ENCODE assay signal across 1 cellular context in the genomic region with DNA sequence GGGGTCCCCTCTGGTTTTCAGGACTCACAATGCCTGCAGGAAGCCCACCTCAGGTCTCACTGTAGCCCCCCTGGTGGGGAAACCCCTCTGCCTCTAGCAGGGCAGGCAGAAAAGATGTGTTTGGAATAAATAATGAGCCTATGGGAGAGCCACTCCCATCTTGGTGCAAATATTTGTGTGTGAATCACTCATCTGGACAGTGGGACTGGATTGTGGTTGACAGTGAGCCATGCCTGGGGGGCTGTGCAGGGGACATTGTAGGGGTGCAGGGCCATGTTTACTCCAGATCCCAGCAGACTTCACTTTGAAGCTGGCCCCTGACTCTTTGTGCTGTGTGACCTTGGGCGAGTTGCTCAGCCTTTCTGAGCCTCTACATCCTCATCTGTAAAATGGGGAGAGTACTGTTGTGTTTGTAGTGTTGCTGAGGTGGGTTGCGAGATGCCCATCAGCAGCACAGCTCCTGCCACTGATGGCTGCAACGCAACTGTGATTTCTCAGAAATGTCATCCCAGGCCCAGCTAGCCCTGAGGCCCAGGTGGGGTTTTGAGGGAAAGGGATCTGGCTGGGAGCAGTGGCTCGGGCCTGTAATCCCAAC.
TF ChIP-seq lines count a peak whose summit lies in the region.

No MANE protein-coding gene starts in this region.

TF ChIP-seq in A549, 52 proteins besides CTCF, POLR2A, EP300 and RAD21 (continued from another document):
- TF ChIP-seq, protein P1, sequence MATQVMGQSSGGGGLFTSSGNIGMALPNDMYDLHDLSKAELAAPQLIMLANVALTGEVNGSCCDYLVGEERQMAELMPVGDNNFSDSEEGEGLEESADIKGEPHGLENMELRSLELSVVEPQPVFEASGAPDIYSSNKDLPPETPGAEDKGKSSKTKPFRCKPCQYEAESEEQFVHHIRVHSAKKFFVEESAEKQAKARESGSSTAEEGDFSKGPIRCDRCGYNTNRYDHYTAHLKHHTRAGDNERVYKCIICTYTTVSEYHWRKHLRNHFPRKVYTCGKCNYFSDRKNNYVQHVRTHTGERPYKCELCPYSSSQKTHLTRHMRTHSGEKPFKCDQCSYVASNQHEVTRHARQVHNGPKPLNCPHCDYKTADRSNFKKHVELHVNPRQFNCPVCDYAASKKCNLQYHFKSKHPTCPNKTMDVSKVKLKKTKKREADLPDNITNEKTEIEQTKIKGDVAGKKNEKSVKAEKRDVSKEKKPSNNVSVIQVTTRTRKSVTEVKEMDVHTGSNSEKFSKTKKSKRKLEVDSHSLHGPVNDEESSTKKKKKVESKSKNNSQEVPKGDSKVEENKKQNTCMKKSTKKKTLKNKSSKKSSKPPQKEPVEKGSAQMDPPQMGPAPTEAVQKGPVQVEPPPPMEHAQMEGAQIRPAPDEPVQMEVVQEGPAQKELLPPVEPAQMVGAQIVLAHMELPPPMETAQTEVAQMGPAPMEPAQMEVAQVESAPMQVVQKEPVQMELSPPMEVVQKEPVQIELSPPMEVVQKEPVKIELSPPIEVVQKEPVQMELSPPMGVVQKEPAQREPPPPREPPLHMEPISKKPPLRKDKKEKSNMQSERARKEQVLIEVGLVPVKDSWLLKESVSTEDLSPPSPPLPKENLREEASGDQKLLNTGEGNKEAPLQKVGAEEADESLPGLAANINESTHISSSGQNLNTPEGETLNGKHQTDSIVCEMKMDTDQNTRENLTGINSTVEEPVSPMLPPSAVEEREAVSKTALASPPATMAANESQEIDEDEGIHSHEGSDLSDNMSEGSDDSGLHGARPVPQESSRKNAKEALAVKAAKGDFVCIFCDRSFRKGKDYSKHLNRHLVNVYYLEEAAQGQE (IDR thresholded peaks at IDR 0.05): no peak
- TF ChIP-seq MAZ (IDR thresholded peaks at IDR 0.05; ENCODE audit: borderline replicate concordance, low read depth, low read length) (no peak), CHD4 (IDR thresholded peaks at IDR 0.05; ENCODE audit: borderline replicate concordance) (peak; percentile 20; the same call in 1 of the 2 replicates), SREBF2 (IDR thresholded peaks at IDR 0.05) (no peak), NR3C1 (IDR thresholded peaks at IDR 0.05) (no peak), MYC (IDR thresholded peaks at IDR 0.05; ENCODE audit: borderline replicate concordance, low read length) (no peak), JUN (IDR thresholded peaks at IDR 0.05) (no peak), NPAS2 (CRISPR knock-in tag; IDR thresholded peaks at IDR 0.05; ENCODE audit: borderline replicate concordance) (no peak), TP53 (CRISPR knock-in tag; IDR thresholded peaks at IDR 0.05) (no peak), KDM1A (IDR thresholded peaks at IDR 0.05; ENCODE audit: low read depth) (peak; percentile 70; the same call in 1 of the 2 replicates), ZNF302 (CRISPR knock-in tag; IDR thresholded peaks at IDR 0.05) (no peak), EHMT2 (IDR thresholded peaks at IDR 0.05; ENCODE audit: low read depth) (no peak)
- TF ChIP-seq, protein P2, sequence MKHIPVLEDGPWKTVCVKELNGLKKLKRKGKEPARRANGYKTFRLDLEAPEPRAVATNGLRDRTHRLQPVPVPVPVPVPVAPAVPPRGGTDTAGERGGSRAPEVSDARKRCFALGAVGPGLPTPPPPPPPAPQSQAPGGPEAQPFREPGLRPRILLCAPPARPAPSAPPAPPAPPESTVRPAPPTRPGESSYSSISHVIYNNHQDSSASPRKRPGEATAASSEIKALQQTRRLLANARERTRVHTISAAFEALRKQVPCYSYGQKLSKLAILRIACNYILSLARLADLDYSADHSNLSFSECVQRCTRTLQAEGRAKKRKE (CRISPR knock-in tag; IDR thresholded peaks at IDR 0.05; ENCODE audit: low read depth): no peak
- TF ChIP-seq, protein P3, sequence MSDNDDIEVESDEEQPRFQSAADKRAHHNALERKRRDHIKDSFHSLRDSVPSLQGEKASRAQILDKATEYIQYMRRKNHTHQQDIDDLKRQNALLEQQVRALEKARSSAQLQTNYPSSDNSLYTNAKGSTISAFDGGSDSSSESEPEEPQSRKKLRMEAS (IDR thresholded peaks at IDR 0.05): no peak
TF ChIP-seq in A549: peak in this region for 3.
